ENCODE assay signal across 1 cellular context in the genomic region with DNA sequence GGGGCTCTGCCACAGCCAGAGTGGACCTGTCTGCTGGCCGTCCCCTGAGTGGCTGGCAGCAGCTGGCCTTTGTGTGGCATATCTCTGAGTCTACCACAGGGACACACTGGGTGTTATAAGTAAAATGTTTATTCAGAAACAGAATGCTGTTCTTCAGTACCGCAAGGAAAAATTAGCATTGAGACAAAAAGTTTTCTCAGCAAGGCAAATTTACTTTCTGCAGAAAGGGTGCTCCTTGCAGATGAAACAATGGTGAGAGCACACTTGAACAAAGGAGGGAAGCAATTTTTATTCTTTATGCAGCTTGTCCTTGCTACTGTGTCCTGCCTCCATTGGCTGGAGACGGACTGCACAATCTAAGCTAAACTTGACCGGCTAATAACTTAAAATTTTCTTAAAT.
A peak's percentile ranks its signal among the peaks of the same experiment; 100 is the strongest.
TF ChIP-seq lines count a peak whose summit lies in the region.

No MANE protein-coding gene starts in this region.

TF ChIP-seq in K562, 482 proteins besides CTCF, POLR2A, EP300 and RAD21 (continued from another document):
- TF ChIP-seq, protein P1, sequence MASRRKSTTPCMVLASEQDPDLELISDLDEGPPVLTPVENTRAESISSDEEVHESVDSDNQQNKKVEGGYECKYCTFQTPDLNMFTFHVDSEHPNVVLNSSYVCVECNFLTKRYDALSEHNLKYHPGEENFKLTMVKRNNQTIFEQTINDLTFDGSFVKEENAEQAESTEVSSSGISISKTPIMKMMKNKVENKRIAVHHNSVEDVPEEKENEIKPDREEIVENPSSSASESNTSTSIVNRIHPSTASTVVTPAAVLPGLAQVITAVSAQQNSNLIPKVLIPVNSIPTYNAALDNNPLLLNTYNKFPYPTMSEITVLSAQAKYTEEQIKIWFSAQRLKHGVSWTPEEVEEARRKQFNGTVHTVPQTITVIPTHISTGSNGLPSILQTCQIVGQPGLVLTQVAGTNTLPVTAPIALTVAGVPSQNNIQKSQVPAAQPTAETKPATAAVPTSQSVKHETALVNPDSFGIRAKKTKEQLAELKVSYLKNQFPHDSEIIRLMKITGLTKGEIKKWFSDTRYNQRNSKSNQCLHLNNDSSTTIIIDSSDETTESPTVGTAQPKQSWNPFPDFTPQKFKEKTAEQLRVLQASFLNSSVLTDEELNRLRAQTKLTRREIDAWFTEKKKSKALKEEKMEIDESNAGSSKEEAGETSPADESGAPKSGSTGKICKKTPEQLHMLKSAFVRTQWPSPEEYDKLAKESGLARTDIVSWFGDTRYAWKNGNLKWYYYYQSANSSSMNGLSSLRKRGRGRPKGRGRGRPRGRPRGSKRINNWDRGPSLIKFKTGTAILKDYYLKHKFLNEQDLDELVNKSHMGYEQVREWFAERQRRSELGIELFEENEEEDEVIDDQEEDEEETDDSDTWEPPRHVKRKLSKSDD (conservative IDR thresholded peaks at IDR 0.05; ENCODE audit: low read length): no peak
- TF ChIP-seq, protein P2, sequence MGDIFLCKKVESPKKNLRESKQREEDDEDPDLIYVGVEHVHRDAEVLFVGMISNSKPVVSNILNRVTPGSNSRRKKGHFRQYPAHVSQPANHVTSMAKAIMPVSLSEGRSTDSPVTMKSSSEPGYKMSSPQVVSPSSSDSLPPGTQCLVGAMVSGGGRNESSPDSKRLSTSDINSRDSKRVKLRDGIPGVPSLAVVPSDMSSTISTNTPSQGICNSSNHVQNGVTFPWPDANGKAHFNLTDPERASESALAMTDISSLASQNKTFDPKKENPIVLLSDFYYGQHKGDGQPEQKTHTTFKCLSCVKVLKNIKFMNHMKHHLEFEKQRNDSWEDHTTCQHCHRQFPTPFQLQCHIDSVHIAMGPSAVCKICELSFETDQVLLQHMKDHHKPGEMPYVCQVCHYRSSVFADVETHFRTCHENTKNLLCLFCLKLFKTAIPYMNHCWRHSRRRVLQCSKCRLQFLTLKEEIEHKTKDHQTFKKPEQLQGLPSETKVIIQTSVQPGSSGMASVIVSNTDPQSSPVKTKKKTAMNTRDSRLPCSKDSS (IDR thresholded peaks at IDR 0.05; ENCODE audit: low read depth, partially characterized antibody): peak; percentile 97
